In the genomic region with DNA sequence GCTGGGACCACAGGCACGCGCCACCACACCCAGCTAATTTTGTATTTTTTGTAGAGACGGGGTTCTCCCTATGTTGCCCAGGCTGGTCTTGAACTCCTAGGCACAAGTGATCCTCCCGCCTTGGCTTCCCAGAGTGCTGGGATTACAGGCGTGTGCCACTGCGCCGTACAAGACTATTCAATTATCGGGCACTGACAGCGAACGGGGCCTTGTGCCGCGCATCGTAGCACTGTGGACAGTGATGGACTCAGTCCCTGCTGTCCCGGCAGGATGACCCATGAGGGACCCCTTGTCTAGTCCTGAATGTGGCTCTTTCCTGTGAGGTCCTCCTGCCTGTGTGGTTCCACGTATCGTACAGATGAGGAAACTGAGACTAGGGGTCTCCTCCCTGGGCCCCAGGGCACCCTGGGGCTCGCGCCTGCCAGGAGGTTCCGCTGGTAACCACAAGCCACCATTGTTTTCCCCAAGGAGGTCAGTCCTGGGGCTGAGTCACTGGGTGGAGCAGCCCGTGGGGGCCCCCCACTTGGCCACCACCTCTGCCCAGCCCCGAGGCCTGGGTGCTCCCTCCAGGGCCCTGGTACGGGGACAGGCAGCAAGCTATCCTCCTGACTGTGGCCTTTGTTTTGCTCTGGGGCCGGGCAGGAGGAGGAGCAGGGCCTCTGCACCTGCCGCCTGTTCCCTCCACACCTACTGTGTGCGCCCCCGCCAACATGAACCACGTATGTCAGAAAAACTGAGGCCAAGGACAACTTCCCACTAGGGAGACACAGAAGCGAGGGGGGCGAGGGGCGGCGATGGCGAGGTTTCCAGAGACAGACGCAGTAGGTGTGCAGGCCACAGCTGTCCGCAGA, we compare ENCODE assay signal across 1 cellular context.
TF ChIP-seq lines count a peak whose summit lies in the region.

No MANE protein-coding gene starts in this region.

TF ChIP-seq in Ishikawa, 13 proteins besides CTCF, POLR2A, EP300 and RAD21 (continued from another document):
- 0 out of 2 replicates have a peak, but pooled peaks have one; percentile 34 for TF ChIP-seq YY1 (IDR thresholded peaks at IDR 0.05; ENCODE audit: low read depth)
- no peak for TF ChIP-seq CREB1 (IDR thresholded peaks at IDR 0.05; ENCODE audit: low read depth)
